8 cellular contexts compared by ENCODE assay signal in genomic region chr20:41738584-41739193, GRCh38.
A peak's percentile ranks its signal among the peaks of the same experiment; 100 is the strongest.
DNase-seq lines count a peak whose midpoint lies in the region; ATAC-seq and TF ChIP-seq lines count a peak whose summit lies in the region.

No MANE protein-coding gene starts in this region.

- no peak overlapping the region for H3K4me3 ChIP-seq in CD8-positive, alpha-beta T cell (ENCODE audit: low read depth, low read length)
- H3K4me3 ChIP-seq in GM23338 (no peak overlapping the region), neural cell (ENCODE audit: low read length) (no peak overlapping the region), vagina (no peak overlapping the region)

- TF ChIP-seq CTCF in CD8-positive, alpha-beta T cell (IDR thresholded peaks at IDR 0.05) = peak; percentile 54
- TF ChIP-seq CTCF in GM23338 (conservative IDR thresholded peaks at IDR 0.05; ENCODE audit: low read depth in 2 of 2) = peak; percentile 75 to 96
- TF ChIP-seq CTCF in neural cell (IDR thresholded peaks at IDR 0.05; ENCODE audit: poor library complexity, severe bottlenecking) = peak; percentile 98
- peak; percentile 31 to 56 (median 50) for TF ChIP-seq CTCF in vagina (IDR thresholded peaks at IDR 0.05)

- peak in 3 of 7 experiments; percentile 11 to 28 (median 16) for DNase-seq in CD8-positive, alpha-beta T cell
- DNase-seq in GM23338 (ENCODE audit: low spot score) (peak; percentile 80), NCI-H2196 treated with DMSO at 0.1 percent for 48 hours (lab: John Stamatoyannopoulos, UW; ENCODE audit: unreplicated experiment) (peak; percentile 35), fibroblast of gingiva (ENCODE audit: low read depth) (peak; percentile 23), vagina (ENCODE audit: extremely low spot score in 2 of 2) (peak in 1 of 2 donors; percentile 47), mesenteric fat pad (ENCODE audit: low spot score) (no peak)
- peak; percentile 80 for DNase-seq in activated CD4-positive, alpha-beta T cell treated with anti-CD3 and anti-CD28 coated beads, Interleukin-2, amount 10 ng/mL, durations not matched to agents 24 days and 14 days

- H3F3A ChIP-seq in GM23338 (replicated peaks; ENCODE audit: low read depth) (no peaks in the 10 kb centered on the region), neural cell (ENCODE audit: insufficient read depth, low read length, poor library complexity, severe bottlenecking) (no peaks in the 10 kb centered on the region)

- CTCF ChIA-PET in CD8-positive, alpha-beta T cell (lab: Charles Lee) = interaction anchor here (0.6 to 3.2 kb wide), 8 partner anchors 8 to 47 kb away, joined by 3 to 12 read pairs (median 4); no protein-coding TSS in a partner anchor

- no peaks in the 10 kb centered on the region for H3K27me3 ChIP-seq in CD8-positive, alpha-beta T cell (ENCODE audit: insufficient read depth, low read length)
- no peaks in the 10 kb centered on the region for H3K27me3 ChIP-seq in GM23338 (ENCODE audit: insufficient read depth)
- H3K27me3 ChIP-seq in neural cell (ENCODE audit: insufficient read depth, low read depth, low read length) = no peaks in the 10 kb centered on the region
- H3K27me3 ChIP-seq in vagina = no peaks in the 10 kb centered on the region

- intact Hi-C loops in CD8-positive, alpha-beta T cell (cut with DNase I, micrococcal nuclease) = loop anchor here (5.0 to 10.0 kb wide), 2 partner anchors 1446 to 1449 kb away; partner anchors contain the start of gene PTPRT (in 2 of the 2)
- intact Hi-C loops in activated CD4-positive, alpha-beta T cell treated with anti-CD3 and anti-CD28 coated beads, Interleukin-2, amount 10 ng/mL, durations not matched to agents 24 days and 14 days (cut with micrococcal nuclease) = loop anchor here (5.0 kb wide), 2 partner anchors 1449 to 1669 kb away; partner anchors contain the start of gene PTPRT
- intact Hi-C loops in vagina (cut with DNase I) = loop anchor here (10.0 kb wide), 1 partner anchor 1446 kb away; the partner anchor contains the start of gene PTPRT

- no peak for TF ChIP-seq POLR2A in vagina (IDR thresholded peaks at IDR 0.05)

- peaks cover 2% of the 10 kb centered on the region for H3K4me1 Mint-ChIP-seq in CD8-positive, alpha-beta T cell (ENCODE audit: low read depth)
- no peaks in the 10 kb centered on the region; the same call in 2 of the 3 replicates for H3K4me1 Mint-ChIP-seq in GM23338
- H3K4me1 Mint-ChIP-seq in activated CD4-positive, alpha-beta T cell treated with anti-CD3 and anti-CD28 coated beads, Interleukin-2, amount 10 ng/mL, durations not matched to agents 24 days and 14 days = no peaks in the 10 kb centered on the region

- H3K4me1 ChIP-seq in CD8-positive, alpha-beta T cell (ENCODE audit: insufficient read depth, low read length) = no peaks in the 10 kb centered on the region
- no peaks in the 10 kb centered on the region for H3K4me1 ChIP-seq in GM23338 (ENCODE audit: insufficient read depth)
- H3K4me1 ChIP-seq in vagina = no peaks in the 10 kb centered on the region

- no peak overlapping the region for H3K9ac ChIP-seq in neural cell (ENCODE audit: low read length)

- POLR2A ChIA-PET in CD8-positive, alpha-beta T cell (lab: Charles Lee) = no interaction called here

- H4K20me1 ChIP-seq in GM23338 (replicated peaks; ENCODE audit: insufficient read depth) = no peaks in the 10 kb centered on the region
- no peaks in the 10 kb centered on the region for H4K20me1 ChIP-seq in neural cell (ENCODE audit: insufficient read depth)

- no peak for ATAC-seq in CD8-positive, alpha-beta T cell
- ATAC-seq in GM23338 = peak; percentile 75

- H3K9me3 Mint-ChIP-seq in CD8-positive, alpha-beta T cell = peaks cover 7% of the 10 kb centered on the region
- H3K9me3 Mint-ChIP-seq in GM23338 = peaks cover 76% of the 10 kb centered on the region
- no peaks in the 10 kb centered on the region for H3K9me3 Mint-ChIP-seq in activated CD4-positive, alpha-beta T cell treated with anti-CD3 and anti-CD28 coated beads, Interleukin-2, amount 10 ng/mL, durations not matched to agents 24 days and 14 days

- H3K27me3 Mint-ChIP-seq in CD8-positive, alpha-beta T cell (ENCODE audit: low read depth) = no peaks in the 10 kb centered on the region
- H3K27me3 Mint-ChIP-seq in GM23338 (ENCODE audit: insufficient read depth, low read depth, poor library complexity) = peaks cover 1% of the 10 kb centered on the region
- H3K27me3 Mint-ChIP-seq in activated CD4-positive, alpha-beta T cell treated with anti-CD3 and anti-CD28 coated beads, Interleukin-2, amount 10 ng/mL, durations not matched to agents 24 days and 14 days = no peaks in the 10 kb centered on the region

- no peaks in the 10 kb centered on the region for H3K9me3 ChIP-seq in CD8-positive, alpha-beta T cell (ENCODE audit: low read length)
- H3K9me3 ChIP-seq in neural cell (ENCODE audit: low read length) (no peaks in the 10 kb centered on the region), vagina (no peaks in the 10 kb centered on the region)

- H2AFZ ChIP-seq in GM23338 (peak overlapping the region; percentile 28), neural cell (ENCODE audit: low read depth, low read length) (no peak overlapping the region)

- 0 out of 2 replicates have a peak, but pooled peaks cover 4% of the 10 kb centered on the region for H3K9me2 ChIP-seq in GM23338 (ENCODE audit: insufficient read depth)
- H3K9me2 ChIP-seq in neural cell (ENCODE audit: insufficient read depth, low read length) = no peaks in the 10 kb centered on the region

- no peak for TF ChIP-seq EP300 in neural cell (conservative IDR thresholded peaks at IDR 0.05; ENCODE audit: poor library complexity, severe bottlenecking)

- no peaks in the 10 kb centered on the region for H3K36me3 ChIP-seq in CD8-positive, alpha-beta T cell (ENCODE audit: insufficient read depth, low read length)
- H3K36me3 ChIP-seq in GM23338 (ENCODE audit: insufficient read depth) (no peaks in the 10 kb centered on the region), neural cell (ENCODE audit: insufficient read depth, low read length) (no peaks in the 10 kb centered on the region), vagina (no peaks in the 10 kb centered on the region)

- H3K4me2 ChIP-seq in GM23338 (no peak overlapping the region), neural cell (ENCODE audit: low read length) (no peak overlapping the region)

- no peak overlapping the region for H3K27ac ChIP-seq in CD8-positive, alpha-beta T cell (ENCODE audit: low read depth, low read length)
- no peak overlapping the region for H3K27ac ChIP-seq in GM23338 (ENCODE audit: low read depth)
- H3K27ac ChIP-seq in neural cell (ENCODE audit: low read length) = no peak overlapping the region
- H3K27ac ChIP-seq in vagina = no peak overlapping the region

- no peak overlapping the region for H3K4me3 Mint-ChIP-seq in CD8-positive, alpha-beta T cell
- H3K4me3 Mint-ChIP-seq in GM23338 = no peak overlapping the region
- H3K4me3 Mint-ChIP-seq in activated CD4-positive, alpha-beta T cell treated with anti-CD3 and anti-CD28 coated beads, Interleukin-2, amount 10 ng/mL, durations not matched to agents 24 days and 14 days = no peak overlapping the region

- H3K79me2 ChIP-seq in GM23338 (replicated peaks; ENCODE audit: insufficient read depth) (no peaks in the 10 kb centered on the region), neural cell (replicated peaks; ENCODE audit: insufficient read depth, low read length) (no peaks in the 10 kb centered on the region)

- H3K36me3 Mint-ChIP-seq in CD8-positive, alpha-beta T cell = no peaks in the 10 kb centered on the region
- peaks cover 11% of the 10 kb centered on the region for H3K36me3 Mint-ChIP-seq in GM23338 (ENCODE audit: low read depth)
- no peaks in the 10 kb centered on the region for H3K36me3 Mint-ChIP-seq in activated CD4-positive, alpha-beta T cell treated with anti-CD3 and anti-CD28 coated beads, Interleukin-2, amount 10 ng/mL, durations not matched to agents 24 days and 14 days (ENCODE audit: low read depth)

- peak; percentile 99 for TF ChIP-seq RAD21 in neural cell (conservative IDR thresholded peaks at IDR 0.05)

- no peak overlapping the region for H3K27ac Mint-ChIP-seq in CD8-positive, alpha-beta T cell
- no peak overlapping the region for H3K27ac Mint-ChIP-seq in GM23338
- H3K27ac Mint-ChIP-seq in activated CD4-positive, alpha-beta T cell treated with anti-CD3 and anti-CD28 coated beads, Interleukin-2, amount 10 ng/mL, durations not matched to agents 24 days and 14 days = no peak overlapping the region

TF ChIP-seq in neural cell, 6 proteins besides CTCF, POLR2A, EP300 and RAD21:
- TF ChIP-seq SMC3 (conservative IDR thresholded peaks at IDR 0.05; ENCODE audit: poor library complexity) (peak; percentile 98), MXI1 (conservative IDR thresholded peaks at IDR 0.05; ENCODE audit: poor library complexity, severe bottlenecking) (no peak), TAF1 (IDR thresholded peaks at IDR 0.05; ENCODE audit: low read depth) (no peak), EZH2 (IDR thresholded peaks at IDR 0.05; ENCODE audit: borderline replicate concordance, insufficient read depth, low read length, poor library complexity, severe bottlenecking) (no peak), POLR2AphosphoS5 (IDR thresholded peaks at IDR 0.05) (no peak)
- TF ChIP-seq, protein P1, sequence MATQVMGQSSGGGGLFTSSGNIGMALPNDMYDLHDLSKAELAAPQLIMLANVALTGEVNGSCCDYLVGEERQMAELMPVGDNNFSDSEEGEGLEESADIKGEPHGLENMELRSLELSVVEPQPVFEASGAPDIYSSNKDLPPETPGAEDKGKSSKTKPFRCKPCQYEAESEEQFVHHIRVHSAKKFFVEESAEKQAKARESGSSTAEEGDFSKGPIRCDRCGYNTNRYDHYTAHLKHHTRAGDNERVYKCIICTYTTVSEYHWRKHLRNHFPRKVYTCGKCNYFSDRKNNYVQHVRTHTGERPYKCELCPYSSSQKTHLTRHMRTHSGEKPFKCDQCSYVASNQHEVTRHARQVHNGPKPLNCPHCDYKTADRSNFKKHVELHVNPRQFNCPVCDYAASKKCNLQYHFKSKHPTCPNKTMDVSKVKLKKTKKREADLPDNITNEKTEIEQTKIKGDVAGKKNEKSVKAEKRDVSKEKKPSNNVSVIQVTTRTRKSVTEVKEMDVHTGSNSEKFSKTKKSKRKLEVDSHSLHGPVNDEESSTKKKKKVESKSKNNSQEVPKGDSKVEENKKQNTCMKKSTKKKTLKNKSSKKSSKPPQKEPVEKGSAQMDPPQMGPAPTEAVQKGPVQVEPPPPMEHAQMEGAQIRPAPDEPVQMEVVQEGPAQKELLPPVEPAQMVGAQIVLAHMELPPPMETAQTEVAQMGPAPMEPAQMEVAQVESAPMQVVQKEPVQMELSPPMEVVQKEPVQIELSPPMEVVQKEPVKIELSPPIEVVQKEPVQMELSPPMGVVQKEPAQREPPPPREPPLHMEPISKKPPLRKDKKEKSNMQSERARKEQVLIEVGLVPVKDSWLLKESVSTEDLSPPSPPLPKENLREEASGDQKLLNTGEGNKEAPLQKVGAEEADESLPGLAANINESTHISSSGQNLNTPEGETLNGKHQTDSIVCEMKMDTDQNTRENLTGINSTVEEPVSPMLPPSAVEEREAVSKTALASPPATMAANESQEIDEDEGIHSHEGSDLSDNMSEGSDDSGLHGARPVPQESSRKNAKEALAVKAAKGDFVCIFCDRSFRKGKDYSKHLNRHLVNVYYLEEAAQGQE (IDR thresholded peaks at IDR 0.05; ENCODE audit: borderline replicate concordance) = no peak
